ENCODE assay signal across 44 cellular contexts in the genomic region with DNA sequence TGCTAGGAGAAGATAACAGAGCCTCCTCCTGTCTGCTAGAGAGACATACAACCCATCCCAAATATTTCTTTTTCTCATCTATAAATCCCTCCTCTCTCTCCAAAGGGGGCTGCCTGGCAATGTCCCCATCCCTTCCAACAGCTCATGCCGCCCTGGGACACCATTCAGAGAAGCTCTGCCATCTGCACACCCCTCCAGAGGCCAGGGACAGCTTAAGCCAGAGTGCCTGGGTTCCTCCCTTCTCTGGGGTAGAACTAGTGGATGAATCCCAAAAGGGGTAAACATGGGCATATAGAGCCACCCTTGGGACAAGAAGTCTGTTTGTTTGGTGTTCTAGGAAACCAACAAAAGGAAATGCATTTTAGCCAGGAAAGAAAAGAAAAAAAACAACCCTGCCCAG. TPM values are rescaled to one million over a fixed set of nuclear protein-coding genes. Genes with fewer than 3 reads are reported as not detected.
"Had no signal": no experiment of that assay in that cellular context is flagged by ENCODE, and none has a peak within 500 bp of the region (broad histone marks: within the 10 kb centered on the region; RNA-seq: fewer than 3 reads in every experiment).

No MANE protein-coding gene starts in this region.

- H3K36me3 ChIP-seq: adrenal gland, ascending aorta, brain microvascular endothelial cell, breast epithelium, cardiac muscle cell had no signal

- H3K9me3 Mint-ChIP-seq: activated naive CD4-positive, alpha-beta T cell treated with anti-CD3 and anti-CD28 coated beads for 36 hours; activated naive CD4-positive, alpha-beta T cell treated with anti-CD3 and anti-CD28 coated beads, Interleukin-2, amount 10 ng/mL, durations not matched to agents 7 days and 5 days; activated naive CD4-positive, alpha-beta T cell treated with anti-CD3 and anti-CD28 coated beads, Interleukin-2, amount 50 U/mL, for 24 hours; activated naive CD4-positive, alpha-beta T cell treated with anti-CD3 and anti-CD28 coated beads, Interleukin-2, amount 50 U/mL, for 72 hours; activated naive CD8-positive, alpha-beta T cell treated with anti-CD3 and anti-CD28 coated beads for 36 hours; activated naive CD8-positive, alpha-beta T cell treated with anti-CD3 and anti-CD28 coated beads, Interleukin-2, amount 10 ng/mL, durations not matched to agents 7 days and 5 days; activated naive CD8-positive, alpha-beta T cell treated with anti-CD3 and anti-CD28 coated beads, Interleukin-2, amount 50 U/mL, for 24 hours; activated T-cell treated with anti-CD3 and anti-CD28 coated beads, Interleukin-2, amount 50 U/mL, for 24 hours; activated T-cell treated with anti-CD3 and anti-CD28 coated beads, Interleukin-2, amount 50 U/mL, for 4 hours; activated T-cell treated with anti-CD3 and anti-CD28 coated beads, Interleukin-2, amount 50 U/mL, for 72 hours; activated T-helper 1 cell treated with anti-CD3 and anti-CD28 coated beads, Interleukin-12 subunit alpha, Interleukin-12 subunit beta, Interleukin-2, Interleukin-4 antibody, amounts not matched to agents 30 ng/mL and 10 ng/mL and 1 ng/mL, durations not matched to agents 14 hours and 24 hours and 36 hours; activated T-helper 17 cell treated with anti-CD3 and anti-CD28 coated beads, Interleukin-2, amount 50 U/mL, for 72 hours; activated T-helper 2 cell treated with anti-CD3 and anti-CD28 coated beads, Interferon-gamma antibody, Interleukin-2, Interleukin-4, amounts not matched to agents 10 μg/mL and 5 μg/mL and 100 μg/mL, durations not matched to agents 14 hours and 24 hours and 36 hours; brain; central memory CD8-positive, alpha-beta T cell had no signal

- H3K27me3 ChIP-seq: ascending aorta, body of pancreas, breast epithelium had no signal

- H3K4me1 ChIP-seq: adrenal gland, ascending aorta, body of pancreas, breast epithelium had no signal

- DNase-seq: activated effector memory CD4-positive, alpha-beta T cell treated with anti-CD3 and anti-CD28 coated beads, Interleukin-2, amount 50 U/mL, for 16 hours; activated effector memory CD4-positive, alpha-beta T cell treated with Interleukin-2 at 50 U/mL for 16 hours; activated gamma-delta T cell; activated gamma-delta T cell treated with Interleukin-2 at 50 U/mL for 16 hours; activated naive CD4-positive, alpha-beta T cell; activated naive CD4-positive, alpha-beta T cell treated with anti-CD3 and anti-CD28 coated beads for 36 hours; activated naive CD4-positive, alpha-beta T cell treated with anti-CD3 and anti-CD28 coated beads, Interleukin-2, amount 10 ng/mL, durations not matched to agents 7 days and 5 days; activated naive CD4-positive, alpha-beta T cell treated with anti-CD3 and anti-CD28 coated beads, Interleukin-2, amount 50 U/mL, for 16 hours; activated naive CD4-positive, alpha-beta T cell treated with Interleukin-2 at 50 U/mL for 16 hours; activated naive CD8-positive, alpha-beta T cell treated with anti-CD3 and anti-CD28 coated beads for 36 hours; activated naive CD8-positive, alpha-beta T cell treated with anti-CD3 and anti-CD28 coated beads, Interleukin-2, amount 10 ng/mL, durations not matched to agents 7 days and 5 days; activated naive CD8-positive, alpha-beta T cell treated with anti-CD3 and anti-CD28 coated beads, Interleukin-2, amount 50 U/mL, for 24 hours; activated T-cell treated with anti-CD3 and anti-CD28 coated beads, Interleukin-2, amount 50 U/mL, for 1 hour; activated T-cell treated with anti-CD3 and anti-CD28 coated beads, Interleukin-2, amount 50 U/mL, for 24 hours; activated T-cell treated with anti-CD3 and anti-CD28 coated beads, Interleukin-2, amount 50 U/mL, for 4 hours; activated T-cell treated with anti-CD3 and anti-CD28 coated beads, Interleukin-2, amount 50 U/mL, for 48 hours; activated T-cell treated with anti-CD3 and anti-CD28 coated beads, Interleukin-2, amount 50 U/mL, for 72 hours; adrenal gland; amniotic stem cell; amygdala; anterior cingulate cortex; aorta; body of pancreas; brain microvascular endothelial cell; caudate nucleus; central memory CD4-positive, alpha-beta T cell; cerebellar nuclear complex had no signal

- H3K4me3 ChIP-seq: adrenal gland, ascending aorta, body of pancreas, breast epithelium, cardiac muscle cell had no signal

- H3K4me1 Mint-ChIP-seq: activated naive CD4-positive, alpha-beta T cell treated with anti-CD3 and anti-CD28 coated beads, Interleukin-2, amount 50 U/mL, for 24 hours; brain; central memory CD8-positive, alpha-beta T cell had no signal

- H3K36me3 Mint-ChIP-seq: activated naive CD4-positive, alpha-beta T cell treated with anti-CD3 and anti-CD28 coated beads, Interleukin-2, amount 10 ng/mL, durations not matched to agents 7 days and 5 days; activated naive CD4-positive, alpha-beta T cell treated with anti-CD3 and anti-CD28 coated beads, Interleukin-2, amount 50 U/mL, for 24 hours; activated naive CD4-positive, alpha-beta T cell treated with anti-CD3 and anti-CD28 coated beads, Interleukin-2, amount 50 U/mL, for 72 hours; activated naive CD8-positive, alpha-beta T cell; activated naive CD8-positive, alpha-beta T cell treated with anti-CD3 and anti-CD28 coated beads for 36 hours; activated naive CD8-positive, alpha-beta T cell treated with anti-CD3 and anti-CD28 coated beads, Interleukin-2, amount 10 ng/mL, durations not matched to agents 7 days and 5 days; brain had no signal

- H3K9me3 ChIP-seq: adrenal gland, ascending aorta, body of pancreas, breast epithelium had no signal

- H3K27ac Mint-ChIP-seq: activated naive CD4-positive, alpha-beta T cell treated with anti-CD3 and anti-CD28 coated beads for 36 hours; activated naive CD4-positive, alpha-beta T cell treated with anti-CD3 and anti-CD28 coated beads, Interleukin-2, amount 10 ng/mL, durations not matched to agents 7 days and 5 days; activated naive CD4-positive, alpha-beta T cell treated with anti-CD3 and anti-CD28 coated beads, Interleukin-2, amount 50 U/mL, for 24 hours; activated naive CD4-positive, alpha-beta T cell treated with anti-CD3 and anti-CD28 coated beads, Interleukin-2, amount 50 U/mL, for 72 hours; activated naive CD8-positive, alpha-beta T cell; activated naive CD8-positive, alpha-beta T cell treated with anti-CD3 and anti-CD28 coated beads for 36 hours; activated naive CD8-positive, alpha-beta T cell treated with anti-CD3 and anti-CD28 coated beads, Interleukin-2, amount 10 ng/mL, durations not matched to agents 7 days and 5 days; activated naive CD8-positive, alpha-beta T cell treated with anti-CD3 and anti-CD28 coated beads, Interleukin-2, amount 50 U/mL, for 24 hours; activated T-cell treated with anti-CD3 and anti-CD28 coated beads, Interleukin-2, amount 50 U/mL, for 24 hours; activated T-cell treated with anti-CD3 and anti-CD28 coated beads, Interleukin-2, amount 50 U/mL, for 72 hours; activated T-helper 1 cell treated with anti-CD3 and anti-CD28 coated beads, Interleukin-12 subunit alpha, Interleukin-12 subunit beta, Interleukin-2, Interleukin-4 antibody, amounts not matched to agents 30 ng/mL and 10 ng/mL and 1 ng/mL, durations not matched to agents 14 hours and 24 hours and 36 hours; activated T-helper 17 cell treated with anti-CD3 and anti-CD28 coated beads, Interleukin-2, amount 50 U/mL, for 72 hours; activated T-helper 2 cell treated with anti-CD3 and anti-CD28 coated beads, Interferon-gamma antibody, Interleukin-2, Interleukin-4, amounts not matched to agents 10 μg/mL and 5 μg/mL and 100 μg/mL, durations not matched to agents 14 hours and 24 hours and 36 hours had no signal

- H3K27ac ChIP-seq: adrenal gland, ascending aorta, body of pancreas, brain microvascular endothelial cell, breast epithelium, cardiac muscle cell had no signal

- H3K4me3 Mint-ChIP-seq: activated naive CD4-positive, alpha-beta T cell treated with anti-CD3 and anti-CD28 coated beads for 36 hours; activated naive CD4-positive, alpha-beta T cell treated with anti-CD3 and anti-CD28 coated beads, Interleukin-2, amount 10 ng/mL, durations not matched to agents 7 days and 5 days; activated naive CD4-positive, alpha-beta T cell treated with anti-CD3 and anti-CD28 coated beads, Interleukin-2, amount 50 U/mL, for 24 hours; activated naive CD8-positive, alpha-beta T cell; activated naive CD8-positive, alpha-beta T cell treated with anti-CD3 and anti-CD28 coated beads for 36 hours; activated naive CD8-positive, alpha-beta T cell treated with anti-CD3 and anti-CD28 coated beads, Interleukin-2, amount 10 ng/mL, durations not matched to agents 7 days and 5 days; activated naive CD8-positive, alpha-beta T cell treated with anti-CD3 and anti-CD28 coated beads, Interleukin-2, amount 50 U/mL, for 24 hours; activated T-cell treated with anti-CD3 and anti-CD28 coated beads, Interleukin-2, amount 50 U/mL, for 24 hours; activated T-cell treated with anti-CD3 and anti-CD28 coated beads, Interleukin-2, amount 50 U/mL, for 4 hours; activated T-cell treated with anti-CD3 and anti-CD28 coated beads, Interleukin-2, amount 50 U/mL, for 72 hours; activated T-helper 1 cell treated with anti-CD3 and anti-CD28 coated beads, Interleukin-12 subunit alpha, Interleukin-12 subunit beta, Interleukin-2, Interleukin-4 antibody, amounts not matched to agents 30 ng/mL and 10 ng/mL and 1 ng/mL, durations not matched to agents 14 hours and 24 hours and 36 hours; activated T-helper 17 cell treated with anti-CD3 and anti-CD28 coated beads, Interleukin-2, amount 50 U/mL, for 72 hours; brain; central memory CD8-positive, alpha-beta T cell had no signal

RNA-seq across cellular contexts. Expression of a gene that starts 2.6 kb away (rescaled TPM):
- total RNA-seq: activated naive CD4-positive, alpha-beta T cell treated with anti-CD3 and anti-CD28 coated beads for 36 hours; activated naive CD8-positive, alpha-beta T cell treated with anti-CD3 and anti-CD28 coated beads for 36 hours; activated naive CD8-positive, alpha-beta T cell treated with anti-CD3 and anti-CD28 coated beads, Interleukin-2, amount 10 ng/mL, durations not matched to agents 7 days and 5 days; activated T-helper 1 cell treated with anti-CD3 and anti-CD28 coated beads, Interleukin-12 subunit alpha, Interleukin-12 subunit beta, Interleukin-2, Interleukin-4 antibody, amounts not matched to agents 30 ng/mL and 10 ng/mL and 1 ng/mL, durations not matched to agents 14 hours and 24 hours and 36 hours; activated T-helper 2 cell treated with anti-CD3 and anti-CD28 coated beads, Interferon-gamma antibody, Interleukin-2, Interleukin-4, amounts not matched to agents 10 μg/mL and 5 μg/mL and 100 μg/mL, durations not matched to agents 14 hours and 24 hours and 36 hours; adrenal gland; aorta; ascending aorta; astrocyte; body of pancreas; bronchial epithelial cell; cardiac muscle cell; cardiac septum; cerebellum; chondrocyte had no signal
- polyA plus RNA-seq: aorta, cardiac muscle cell had no signal

RNA-seq across cellular contexts. Expression of a gene that starts 43.3 kb away (rescaled TPM):
- total RNA-seq: activated naive CD4-positive, alpha-beta T cell treated with anti-CD3 and anti-CD28 coated beads for 36 hours; activated naive CD4-positive, alpha-beta T cell treated with anti-CD3 and anti-CD28 coated beads, Interleukin-2, amount 50 U/mL, for 72 hours; activated naive CD8-positive, alpha-beta T cell treated with anti-CD3 and anti-CD28 coated beads for 36 hours; activated naive CD8-positive, alpha-beta T cell treated with anti-CD3 and anti-CD28 coated beads, Interleukin-2, amount 10 ng/mL, durations not matched to agents 7 days and 5 days; activated T-cell treated with anti-CD3 and anti-CD28 coated beads, Interleukin-2, amount 50 U/mL, for 4 hours; activated T-cell treated with anti-CD3 and anti-CD28 coated beads, Interleukin-2, amount 50 U/mL, for 72 hours; activated T-helper 1 cell treated with anti-CD3 and anti-CD28 coated beads, Interleukin-12 subunit alpha, Interleukin-12 subunit beta, Interleukin-2, Interleukin-4 antibody, amounts not matched to agents 30 ng/mL and 10 ng/mL and 1 ng/mL, durations not matched to agents 14 hours and 24 hours and 36 hours; activated T-helper 17 cell treated with anti-CD3 and anti-CD28 coated beads, Interleukin-2, amount 50 U/mL, for 72 hours; activated T-helper 2 cell treated with anti-CD3 and anti-CD28 coated beads, Interferon-gamma antibody, Interleukin-2, Interleukin-4, amounts not matched to agents 10 μg/mL and 5 μg/mL and 100 μg/mL, durations not matched to agents 14 hours and 24 hours and 36 hours; adrenal gland; aorta; ascending aorta; astrocyte; body of pancreas; breast epithelium; bronchial epithelial cell; cardiac muscle cell; cardiac septum; chondrocyte had no signal
- polyA plus RNA-seq: adipose tissue, adrenal gland, aorta, cardiac muscle cell had no signal

RNA-seq across cellular contexts. Expression of a gene that starts 44.9 kb away (rescaled TPM):
- total RNA-seq: activated naive CD4-positive, alpha-beta T cell treated with anti-CD3 and anti-CD28 coated beads for 36 hours; activated naive CD4-positive, alpha-beta T cell treated with anti-CD3 and anti-CD28 coated beads, Interleukin-2, amount 50 U/mL, for 72 hours; activated naive CD8-positive, alpha-beta T cell treated with anti-CD3 and anti-CD28 coated beads for 36 hours; activated naive CD8-positive, alpha-beta T cell treated with anti-CD3 and anti-CD28 coated beads, Interleukin-2, amount 10 ng/mL, durations not matched to agents 7 days and 5 days; activated T-cell treated with anti-CD3 and anti-CD28 coated beads, Interleukin-2, amount 50 U/mL, for 4 hours; activated T-helper 1 cell treated with anti-CD3 and anti-CD28 coated beads, Interleukin-12 subunit alpha, Interleukin-12 subunit beta, Interleukin-2, Interleukin-4 antibody, amounts not matched to agents 30 ng/mL and 10 ng/mL and 1 ng/mL, durations not matched to agents 14 hours and 24 hours and 36 hours; activated T-helper 2 cell treated with anti-CD3 and anti-CD28 coated beads, Interferon-gamma antibody, Interleukin-2, Interleukin-4, amounts not matched to agents 10 μg/mL and 5 μg/mL and 100 μg/mL, durations not matched to agents 14 hours and 24 hours and 36 hours; astrocyte; body of pancreas; bronchial epithelial cell; cardiac muscle cell; chondrocyte had no signal
- polyA plus RNA-seq: cardiac muscle cell had no signal
